Comparison of ENCODE assay signal across 8 cellular contexts in genomic region chr1:29236743-29236992, GRCh38. TPM values are rescaled to one million over a fixed set of nuclear protein-coding genes. Genes with fewer than 3 reads are reported as not detected.
DNase-seq lines count a peak whose midpoint lies in the region; ATAC-seq, FAIRE-seq and TF ChIP-seq lines count a peak whose summit lies in the region.

No MANE protein-coding gene starts in this region.

- H3K36me3 ChIP-seq in HepG2 (replicated peaks in 1 of 2; ENCODE audit: control insufficient read depth in 1 of 2, insufficient read depth in 2 of 2, low read length in 2 of 2) (no peaks in the 10 kb centered on the region), thoracic aorta (no peaks in the 10 kb centered on the region)

- no peak for TF ChIP-seq EP300 in HepG2 (IDR thresholded peaks at IDR 0.05; ENCODE audit: low read depth in 2 of 2, low read length in 2 of 2)
- TF ChIP-seq EP300 in HepG2 (CRISPR knock-in tag; IDR thresholded peaks at IDR 0.05; ENCODE audit: borderline replicate concordance): no peak

- peaks cover 2% of the 10 kb centered on the region for H3K36me3 Mint-ChIP-seq in activated CD4-positive, alpha-beta T cell treated with anti-CD3 and anti-CD28 coated beads, Interleukin-2, amount 10 ng/mL, durations not matched to agents 24 days and 14 days (ENCODE audit: low read depth)
- no peaks in the 10 kb centered on the region for H3K36me3 Mint-ChIP-seq in activated naive CD8-positive, alpha-beta T cell

- H3K27me3 ChIP-seq in HepG2 (ENCODE audit: control insufficient read depth in 1 of 2, insufficient read depth in 2 of 2, low read length in 2 of 2): peaks cover 0 to 20% of the 10 kb centered on the region in 2 experiments; a peak in 1 of 5 replicates
- H3K27me3 ChIP-seq in thoracic aorta (replicated peaks; ENCODE audit: insufficient read depth): no peaks in the 10 kb centered on the region

- ATAC-seq in HepG2: no peak
- ATAC-seq in thoracic aorta (ENCODE audit: insufficient number of reproducible peaks, low FRiP score, low read depth): peak; percentile 6
- no peak for ATAC-seq in HG03095 (IDR thresholded peaks at IDR 0.05; ENCODE audit: unreplicated experiment)
- ATAC-seq in activated CD4-positive, CD25-positive, alpha-beta regulatory T cell treated with anti-CD3 and anti-CD28 coated beads, Interleukin-2, amount 50 U/mL, for 24 hours: no peak

- no peaks in the 10 kb centered on the region for H3K9me3 ChIP-seq in HepG2 (ENCODE audit: low read length)
- H3K9me3 ChIP-seq in thoracic aorta: no peaks in the 10 kb centered on the region

- H4K20me1 ChIP-seq in HepG2 (ENCODE audit: insufficient read depth, low read length): peaks cover 10% of the 10 kb centered on the region; the same call in 1 of the 2 replicates

- H3K4me3 ChIP-seq in HepG2 (replicated peaks in 1 of 3; ENCODE audit: insufficient read depth in 1 of 3, low read depth in 2 of 3, low read length in 3 of 3): peak overlapping the region; percentile 67 to 99 (median 88)
- peak overlapping the region; percentile 73 for H3K4me3 ChIP-seq in thoracic aorta

- POLR2A ChIA-PET in HepG2 (lab: Yijun Ruan, JAX): no interaction called here

- in situ Hi-C loops in HepG2 (cut with HindIII; ENCODE audit: extremely low pct_ligation_motif_present, low pct_unique_long_range_greater_than_20kb): loop anchor here (10.0 kb wide), 3 partner anchors 218 to 868 kb away; no protein-coding TSS in a partner anchor

- peak overlapping the region; percentile 38 for H2AFZ ChIP-seq in HepG2 (ENCODE audit: low read length)

- H3K27me3 Mint-ChIP-seq in activated CD4-positive, alpha-beta T cell treated with anti-CD3 and anti-CD28 coated beads, Interleukin-2, amount 10 ng/mL, durations not matched to agents 24 days and 14 days: peaks cover 61% of the 10 kb centered on the region
- peaks cover 33% of the 10 kb centered on the region for H3K27me3 Mint-ChIP-seq in activated naive CD8-positive, alpha-beta T cell

- no peak for TF ChIP-seq POLR2A in HepG2 (IDR thresholded peaks at IDR 0.05; ENCODE audit: insufficient read depth in 1 of 2, low read depth in 2 of 2, low read length in 2 of 2)

- peak overlapping the region; percentile 82 for H3K9ac ChIP-seq in HepG2 (ENCODE audit: insufficient read depth, low read depth, low read length)

- TF ChIP-seq CTCF in HepG2 (CRISPR knock-in tag; IDR thresholded peaks at IDR 0.05) (no peak), thoracic aorta (IDR thresholded peaks at IDR 0.05) (no peak)

- WGBS in HepG2 (ENCODE audit: low lambda C conversion rate): 0% methylated on average over 7 of the region's 21 CpGs

- no peak for FAIRE-seq in HepG2 (lab: Jason Lieb, UNC)

- no peak for DNase-seq in activated CD4-positive, alpha-beta T cell treated with anti-CD3 and anti-CD28 coated beads, Interleukin-2, amount 10 ng/mL, durations not matched to agents 24 days and 14 days
- DNase-seq in activated CD4-positive, alpha-beta T cell treated with anti-CD3 and anti-CD28 coated beads, Interleukin-2, amount 50 U/mL, for 4 hours: no peak
- DNase-seq in HepG2 (ENCODE audit: low spot score) (no peak), thoracic aorta (ENCODE audit: low spot score) (no peak), GDM1 (lab: John Stamatoyannopoulos, UW) (no peak)

- peak overlapping the region; percentile 19 for H3K27ac Mint-ChIP-seq in activated CD4-positive, alpha-beta T cell treated with anti-CD3 and anti-CD28 coated beads, Interleukin-2, amount 10 ng/mL, durations not matched to agents 24 days and 14 days
- H3K27ac Mint-ChIP-seq in activated naive CD8-positive, alpha-beta T cell: no peak overlapping the region

- peaks cover 21% of the 10 kb centered on the region for H3K79me2 ChIP-seq in HepG2 (ENCODE audit: insufficient read depth, low read length)

- H3K4me3 Mint-ChIP-seq in activated CD4-positive, alpha-beta T cell treated with anti-CD3 and anti-CD28 coated beads, Interleukin-2, amount 10 ng/mL, durations not matched to agents 24 days and 14 days: peak overlapping the region; percentile 78
- peak overlapping the region; percentile 86 for H3K4me3 Mint-ChIP-seq in activated naive CD8-positive, alpha-beta T cell

- no peaks in the 10 kb centered on the region for H3K9me3 Mint-ChIP-seq in activated CD4-positive, alpha-beta T cell treated with anti-CD3 and anti-CD28 coated beads, Interleukin-2, amount 10 ng/mL, durations not matched to agents 24 days and 14 days
- H3K9me3 Mint-ChIP-seq in activated naive CD8-positive, alpha-beta T cell (ENCODE audit: low read depth): no peaks in the 10 kb centered on the region

- peaks cover 16% of the 10 kb centered on the region for H3K4me1 Mint-ChIP-seq in activated CD4-positive, alpha-beta T cell treated with anti-CD3 and anti-CD28 coated beads, Interleukin-2, amount 10 ng/mL, durations not matched to agents 24 days and 14 days
- H3K4me1 Mint-ChIP-seq in activated naive CD8-positive, alpha-beta T cell (ENCODE audit: low read depth): peaks cover 17% of the 10 kb centered on the region

- no TSS peak for BruUV-seq in HepG2 (replicated peaks; lab: Mats Ljungman, UMichigan)

- H3K4me1 ChIP-seq in HepG2 (ENCODE audit: insufficient read depth, low read length) (peaks cover 35% of the 10 kb centered on the region), thoracic aorta (ENCODE audit: control insufficient read depth in 1 of 2, low read depth in 2 of 2) (peaks cover 3 to 9% of the 10 kb centered on the region in 2 donors)

- CTCF ChIA-PET in HepG2 (lab: Yijun Ruan, JAX; ENCODE audit: low intra/inter-chr PET ratio, low total read pairs): interaction anchor here (0.9 to 2.0 kb wide), 3 partner anchors 217 to 1144 kb away, joined by 3 to 9 read pairs (median 4); no protein-coding TSS in a partner anchor

- no peak for TF ChIP-seq RAD21 in HepG2 (CRISPR knock-in tag; IDR thresholded peaks at IDR 0.05)

- H3K27ac ChIP-seq in HepG2 (ENCODE audit: extremely low read length, insufficient read depth, low read length) (peak overlapping the region; percentile 49), thoracic aorta (peak overlapping the region; percentile 49 to 53)

- H3K4me2 ChIP-seq in HepG2 (ENCODE audit: low read depth, low read length): peak overlapping the region; percentile 96

- intact Hi-C loops in activated CD4-positive, alpha-beta T cell treated with anti-CD3 and anti-CD28 coated beads, Interleukin-2, amount 10 ng/mL, durations not matched to agents 24 days and 14 days (cut with micrococcal nuclease): loop anchor here (1.0 to 5.0 kb wide), 4 partner anchors 106 to 1471 kb away; no protein-coding TSS in a partner anchor
- intact Hi-C loops in HepG2 (cut with micrococcal nuclease; ENCODE audit: unreplicated experiment): loop anchor here (10.0 kb wide), 2 partner anchors 108 to 1468 kb away; no protein-coding TSS in a partner anchor

RNA-seq across cellular contexts. Expression of gene PTPRU, which starts 0.3 kb away (rescaled TPM):
- 0.47 and 0.95 TPM in 2 replicates for total RNA-seq in activated CD4-positive, alpha-beta T cell treated with anti-CD3 and anti-CD28 coated beads, Interleukin-2, amount 10 ng/mL, durations not matched to agents 24 days and 14 days
- total RNA-seq in HepG2 (2016; rRNA removed; fragmentation: Illumina TruSeq; extraction: Trizol): 11.0 and 21.6 TPM in 2 replicates
- 3.9 and 4.0 TPM in 2 replicates for total RNA-seq in HepG2 (2016; cell fraction: cytosol; rRNA removed; fragmentation: Illumina TruSeq; extraction: Trizol; ENCODE audit: low read depth)
- total RNA-seq in HepG2 (2016; cell fraction: insoluble cytoplasmic fraction; rRNA removed; fragmentation: Illumina TruSeq; extraction: Trizol): 9.4 and 20.9 TPM in 2 replicates
- total RNA-seq in HepG2 (2016; cell fraction: membrane; rRNA removed; fragmentation: Illumina TruSeq; extraction: Trizol): 14.5 and 15.1 TPM in 2 replicates
- 20.3 and 29.1 TPM in 2 replicates for total RNA-seq in HepG2 (2016; cell fraction: nucleus; rRNA removed; fragmentation: Illumina TruSeq; extraction: Trizol)
- polyA plus RNA-seq in HepG2 (2011; rRNA removed): 22.3 and 27.8 TPM in 2 replicates
- polyA plus RNA-seq in HepG2 (2011; cell fraction: cytosol; rRNA removed): 16.2 and 24.5 TPM in 2 replicates
- polyA plus RNA-seq in HepG2 (2011; cell fraction: nucleus; rRNA removed): 56.1 and 65.4 TPM in 2 replicates
- polyA plus RNA-seq in HepG2 (2012): 12.1 and 22.3 TPM in 2 replicates
- 1.8 and 2.3 TPM in 2 replicates for polyA plus RNA-seq in HepG2 (2016; cell fraction: cytosol; fragmentation: Illumina TruSeq; extraction: Trizol; ENCODE audit: low read depth)
- 9.7 and 12.0 TPM in 2 replicates for polyA plus RNA-seq in HepG2 (2016; cell fraction: insoluble cytoplasmic fraction; fragmentation: Illumina TruSeq; extraction: Trizol; ENCODE audit: low read depth)
- 6.6 and 8.7 TPM in 2 replicates for polyA plus RNA-seq in HepG2 (2016; cell fraction: membrane; fragmentation: Illumina TruSeq; extraction: Trizol; ENCODE audit: low read depth)
- 46.5 and 51.1 TPM in 2 replicates for polyA plus RNA-seq in HepG2 (2016; cell fraction: nucleus; fragmentation: Illumina TruSeq; extraction: Trizol; ENCODE audit: insufficient read depth, low read depth)
- 28.3 and 104 TPM in 2 replicates for polyA minus RNA-seq in HepG2 (2011; rRNA and poly(A)+ RNA removed; ENCODE audit: low replicate concordance)
- polyA minus RNA-seq in HepG2 (2011; cell fraction: cytosol; rRNA and poly(A)+ RNA removed): 33.6 and 37.1 TPM in 2 replicates
- 18.0 and 19.9 TPM in 2 replicates for polyA minus RNA-seq in HepG2 (2011; cell fraction: nucleus; rRNA and poly(A)+ RNA removed)
- 10 to 100 TPM; 28.7 to 47.8 TPM for total RNA-seq in thoracic aorta

RNA-seq across cellular contexts. Expression of gene MECR, which starts 5.9 kb away (rescaled TPM):
- 36.4 and 41.3 TPM in 2 replicates for total RNA-seq in activated CD4-positive, alpha-beta T cell treated with anti-CD3 and anti-CD28 coated beads, Interleukin-2, amount 10 ng/mL, durations not matched to agents 24 days and 14 days
- 21.2 and 24.9 TPM in 2 replicates for total RNA-seq in HepG2 (2016; rRNA removed; fragmentation: Illumina TruSeq; extraction: Trizol)
- total RNA-seq in HepG2 (2016; cell fraction: cytosol; rRNA removed; fragmentation: Illumina TruSeq; extraction: Trizol; ENCODE audit: low read depth): 40.7 and 49.2 TPM in 2 replicates
- total RNA-seq in HepG2 (2016; cell fraction: insoluble cytoplasmic fraction; rRNA removed; fragmentation: Illumina TruSeq; extraction: Trizol): 18.4 and 19.7 TPM in 2 replicates
- total RNA-seq in HepG2 (2016; cell fraction: membrane; rRNA removed; fragmentation: Illumina TruSeq; extraction: Trizol): 43.7 and 46.5 TPM in 2 replicates
- total RNA-seq in HepG2 (2016; cell fraction: nucleus; rRNA removed; fragmentation: Illumina TruSeq; extraction: Trizol): 20.0 and 20.4 TPM in 2 replicates
- polyA plus RNA-seq in HepG2 (2011; rRNA removed): 18.8 and 19.0 TPM in 2 replicates
- 13.7 and 17.3 TPM in 2 replicates for polyA plus RNA-seq in HepG2 (2011; cell fraction: cytosol; rRNA removed)
- 21.4 and 26.7 TPM in 2 replicates for polyA plus RNA-seq in HepG2 (2011; cell fraction: nucleus; rRNA removed)
- 12.7 and 17.0 TPM in 2 replicates for polyA plus RNA-seq in HepG2 (2012)
- polyA plus RNA-seq in HepG2 (2016; cell fraction: cytosol; fragmentation: Illumina TruSeq; extraction: Trizol; ENCODE audit: low read depth): 61.3 and 62.7 TPM in 2 replicates
- polyA plus RNA-seq in HepG2 (2016; cell fraction: insoluble cytoplasmic fraction; fragmentation: Illumina TruSeq; extraction: Trizol; ENCODE audit: low read depth): 17.8 and 18.6 TPM in 2 replicates
- 46.4 and 47.2 TPM in 2 replicates for polyA plus RNA-seq in HepG2 (2016; cell fraction: membrane; fragmentation: Illumina TruSeq; extraction: Trizol; ENCODE audit: low read depth)
- 28.0 and 30.8 TPM in 2 replicates for polyA plus RNA-seq in HepG2 (2016; cell fraction: nucleus; fragmentation: Illumina TruSeq; extraction: Trizol; ENCODE audit: insufficient read depth, low read depth)
- polyA minus RNA-seq in HepG2 (2011; rRNA and poly(A)+ RNA removed; ENCODE audit: low replicate concordance): 26.2 and 47.2 TPM in 2 replicates
- polyA minus RNA-seq in HepG2 (2011; cell fraction: cytosol; rRNA and poly(A)+ RNA removed): 8.0 and 9.2 TPM in 2 replicates
- 22.4 and 23.0 TPM in 2 replicates for polyA minus RNA-seq in HepG2 (2011; cell fraction: nucleus; rRNA and poly(A)+ RNA removed)
- total RNA-seq in thoracic aorta: 10 to 100 TPM in 1 of 2 donors, 1 to 10 TPM in 1; 9.2 to 32.0 TPM

RNA-seq across cellular contexts. Expression of gene SRSF4, which starts 55.0 kb away (rescaled TPM):
- 138 and 141 TPM in 2 replicates for total RNA-seq in activated CD4-positive, alpha-beta T cell treated with anti-CD3 and anti-CD28 coated beads, Interleukin-2, amount 10 ng/mL, durations not matched to agents 24 days and 14 days
- total RNA-seq in HepG2 (2016; rRNA removed; fragmentation: Illumina TruSeq; extraction: Trizol) (43.3 and 50.9 TPM in 2 replicates), thoracic aorta (10 to 100 TPM; 52.5 to 96.4 TPM)
- 16.9 and 18.2 TPM in 2 replicates for total RNA-seq in HepG2 (2016; cell fraction: cytosol; rRNA removed; fragmentation: Illumina TruSeq; extraction: Trizol; ENCODE audit: low read depth)
- 37.8 and 52.5 TPM in 2 replicates for total RNA-seq in HepG2 (2016; cell fraction: insoluble cytoplasmic fraction; rRNA removed; fragmentation: Illumina TruSeq; extraction: Trizol)
- 21.7 and 23.1 TPM in 2 replicates for total RNA-seq in HepG2 (2016; cell fraction: membrane; rRNA removed; fragmentation: Illumina TruSeq; extraction: Trizol)
- 41.4 and 44.1 TPM in 2 replicates for total RNA-seq in HepG2 (2016; cell fraction: nucleus; rRNA removed; fragmentation: Illumina TruSeq; extraction: Trizol)
- polyA plus RNA-seq in HepG2 (2011; rRNA removed): 37.7 and 39.5 TPM in 2 replicates
- polyA plus RNA-seq in HepG2 (2011; cell fraction: cytosol; rRNA removed): 28.7 and 37.6 TPM in 2 replicates
- 63.6 and 88.4 TPM in 2 replicates for polyA plus RNA-seq in HepG2 (2011; cell fraction: nucleus; rRNA removed)
- 47.7 and 72.7 TPM in 2 replicates for polyA plus RNA-seq in HepG2 (2012)
- polyA plus RNA-seq in HepG2 (2016; cell fraction: cytosol; fragmentation: Illumina TruSeq; extraction: Trizol; ENCODE audit: low read depth): 5.4 and 6.5 TPM in 2 replicates
- polyA plus RNA-seq in HepG2 (2016; cell fraction: insoluble cytoplasmic fraction; fragmentation: Illumina TruSeq; extraction: Trizol; ENCODE audit: low read depth): 69.2 and 77.8 TPM in 2 replicates
- 13.8 and 15.1 TPM in 2 replicates for polyA plus RNA-seq in HepG2 (2016; cell fraction: membrane; fragmentation: Illumina TruSeq; extraction: Trizol; ENCODE audit: low read depth)
- polyA plus RNA-seq in HepG2 (2016; cell fraction: nucleus; fragmentation: Illumina TruSeq; extraction: Trizol; ENCODE audit: insufficient read depth, low read depth): 159 and 173 TPM in 2 replicates
- polyA minus RNA-seq in HepG2 (2011; rRNA and poly(A)+ RNA removed; ENCODE audit: low replicate concordance): 13.5 and 27.4 TPM in 2 replicates
- polyA minus RNA-seq in HepG2 (2011; cell fraction: cytosol; rRNA and poly(A)+ RNA removed): 14.2 and 17.5 TPM in 2 replicates
- 56.5 and 56.9 TPM in 2 replicates for polyA minus RNA-seq in HepG2 (2011; cell fraction: nucleus; rRNA and poly(A)+ RNA removed)
